7 cellular contexts compared by ENCODE assay signal in the genomic region with DNA sequence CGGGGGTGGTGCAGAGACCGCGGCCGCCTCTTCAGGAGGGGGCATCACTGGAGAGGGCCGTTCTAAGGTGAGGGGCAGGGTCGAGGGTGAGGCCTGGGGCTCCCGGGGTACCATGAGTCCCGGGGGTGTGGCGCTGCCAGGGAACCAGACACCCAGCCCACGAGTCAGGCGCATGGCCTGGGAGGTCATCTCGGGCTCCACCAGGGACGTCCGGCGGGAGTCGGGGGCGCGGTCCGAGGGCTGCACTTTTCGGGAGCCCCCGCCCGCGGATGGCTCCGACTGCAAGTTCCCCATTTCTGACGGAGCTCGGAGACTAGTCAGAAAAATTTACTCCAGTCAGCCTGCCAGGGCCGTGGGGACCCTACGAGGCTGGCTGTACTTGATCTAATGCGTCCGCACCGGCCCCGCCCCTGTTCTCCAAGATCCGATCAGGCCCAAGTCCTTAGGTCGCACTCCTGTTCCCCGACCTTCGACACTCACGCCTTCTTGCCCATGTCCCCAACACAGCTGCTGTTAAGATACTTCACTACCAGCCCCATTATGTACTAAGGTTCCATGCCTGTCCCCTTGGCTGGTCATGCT. TPM values are rescaled to one million over a fixed set of nuclear protein-coding genes. Genes with fewer than 3 reads are reported as not detected.
DNase-seq lines count a peak whose midpoint lies in the region; ATAC-seq and TF ChIP-seq lines count a peak whose summit lies in the region.
"Had no signal": no experiment of that assay in that cellular context is flagged by ENCODE, and none has a peak within 500 bp of the region (broad histone marks: within the 10 kb centered on the region; RNA-seq: fewer than 3 reads in every experiment).

No MANE protein-coding gene starts in this region.

- TF ChIP-seq CTCF in BE2C (IDR thresholded peaks at IDR 0.05; ENCODE audit: low read depth, low read length) = no peak

- H3K4me3 ChIP-seq in BE2C (ENCODE audit: low read depth, low read length) (peak overlapping the region; percentile 75), SJCRH30 (peak overlapping the region; percentile 62), iPS-18a (ENCODE audit: low read length) (peak overlapping the region; percentile 97)

- H3K4me1 ChIP-seq in BE2C = no peaks in the 10 kb centered on the region; the same call in 1 of the 2 replicates
- H3K4me1 ChIP-seq in SJCRH30 = no peaks in the 10 kb centered on the region
- peaks cover 11% of the 10 kb centered on the region for H3K4me1 ChIP-seq in iPS-18a (ENCODE audit: control insufficient read depth, low read depth, low read length)

- H3K36me3 ChIP-seq in BE2C = peaks cover 5% of the 10 kb centered on the region
- peaks cover 33% of the 10 kb centered on the region for H3K36me3 ChIP-seq in SJCRH30
- H3K36me3 ChIP-seq in iPS-18a (ENCODE audit: control insufficient read depth, low read depth, low read length) = peaks cover 18% of the 10 kb centered on the region

- no peak overlapping the region for H3K9ac ChIP-seq in iPS-18a (ENCODE audit: low read length)

- no peaks in the 10 kb centered on the region for H3K9me3 ChIP-seq in BE2C
- no peaks in the 10 kb centered on the region for H3K9me3 ChIP-seq in SJCRH30 (replicated peaks)
- no peaks in the 10 kb centered on the region for H3K9me3 ChIP-seq in iPS-18a (ENCODE audit: control insufficient read depth, low read depth, low read length)

- ATAC-seq in HG03460 (IDR thresholded peaks at IDR 0.05; ENCODE audit: unreplicated experiment) (no peak), HG03378 (IDR thresholded peaks at IDR 0.05; ENCODE audit: unreplicated experiment) (no peak)

- H3K27me3 ChIP-seq in BE2C (no peaks in the 10 kb centered on the region), SJCRH30 (no peaks in the 10 kb centered on the region), iPS-18a (ENCODE audit: control insufficient read depth, insufficient read depth, low read length) (no peaks in the 10 kb centered on the region)

- H3K27ac ChIP-seq in SJCRH30 (no peak overlapping the region), iPS-18a (ENCODE audit: low read length) (no peak overlapping the region)

- DNase-seq in BE2C = no peak
- no peak for DNase-seq in SJCRH30
- no peak for DNase-seq in NCI-H128 (lab: John Stamatoyannopoulos, UW; ENCODE audit: unreplicated experiment)

RNA-seq across cellular contexts. Expression of a gene that starts 0.8 kb away (rescaled TPM):
- polyA plus RNA-seq in BE2C (2012; ENCODE audit: insufficient read depth, insufficient read length, low read depth) = 2.4 TPM
- 0.23 and 0.59 TPM in 2 replicates for total RNA-seq in SJCRH30 (2014; rRNA removed; shearing (Covaris generic))

RNA-seq across cellular contexts. Expression of a gene that starts 1.4 kb away (rescaled TPM):
- polyA plus RNA-seq in BE2C (2012; ENCODE audit: insufficient read depth, insufficient read length, low read depth) = 11.9 TPM
- total RNA-seq in SJCRH30 (2014; rRNA removed; shearing (Covaris generic)) = 1.1 and 2.3 TPM in 2 replicates

RNA-seq across cellular contexts. Expression of a gene that starts 12.7 kb away (rescaled TPM):
- 683 TPM for polyA plus RNA-seq in BE2C (2012; ENCODE audit: insufficient read depth, insufficient read length, low read depth)
- 352 and 382 TPM in 2 replicates for total RNA-seq in SJCRH30 (2014; rRNA removed; shearing (Covaris generic))

RNA-seq across cellular contexts. Expression of a gene that starts 15.8 kb away (rescaled TPM):
- polyA plus RNA-seq in BE2C (2012; ENCODE audit: insufficient read depth, insufficient read length, low read depth) = 32.1 TPM
- 2.8 and 4.6 TPM in 2 replicates for total RNA-seq in SJCRH30 (2014; rRNA removed; shearing (Covaris generic))

RNA-seq across cellular contexts. Expression of a gene that starts 39.0 kb away (rescaled TPM):
- not detected for polyA plus RNA-seq in BE2C (2012; ENCODE audit: insufficient read depth, insufficient read length, low read depth)
- total RNA-seq in SJCRH30 (2014; rRNA removed; shearing (Covaris generic)) = 0.73 and 0.94 TPM in 2 replicates
- total RNA-seq: pulmonary artery endothelial cell had no signal
